ENCODE assay signal across 12 cellular contexts in genomic region chr16:61887903-61888302, GRCh38.
A peak's percentile ranks its signal among the peaks of the same experiment; 100 is the strongest.
DNase-seq lines count a peak whose midpoint lies in the region; ATAC-seq and TF ChIP-seq lines count a peak whose summit lies in the region.
"Had no signal": no experiment of that assay in that cellular context is flagged by ENCODE, and none has a peak within 500 bp of the region (broad histone marks: within the 10 kb centered on the region; RNA-seq: fewer than 3 reads in every experiment).

No MANE protein-coding gene starts in this region.

- no peak overlapping the region for H3K4me3 ChIP-seq in astrocyte of the spinal cord (ENCODE audit: low read depth, low read length)
- H3K4me3 ChIP-seq in mesodermal cell (ENCODE audit: extremely low read depth, insufficient read depth, low read length, poor library complexity, severe bottlenecking): no peak overlapping the region
- H3K4me3 ChIP-seq: colonic mucosa had no signal

- H3K4me1 ChIP-seq in mesodermal cell (ENCODE audit: control insufficient read depth, insufficient read depth, low read length, poor library complexity, severe bottlenecking): peaks cover 11% of the 10 kb centered on the region
- H3K4me1 ChIP-seq: colonic mucosa had no signal

- peaks cover 5% of the 10 kb centered on the region for H3K9me3 ChIP-seq in mesodermal cell (ENCODE audit: control insufficient read depth, low read length)
- H3K9me3 ChIP-seq: colonic mucosa had no signal

- no peak for ATAC-seq in GM18520 (IDR thresholded peaks at IDR 0.05; ENCODE audit: unreplicated experiment)

- TF ChIP-seq CTCF in astrocyte of the spinal cord (IDR thresholded peaks at IDR 0.05; ENCODE audit: low read depth, low read length): no peak

- H3K36me3 ChIP-seq in mesodermal cell (ENCODE audit: control insufficient read depth, insufficient read depth, low read length): peaks cover 6% of the 10 kb centered on the region
- H3K36me3 ChIP-seq: colonic mucosa had no signal

- WGBS in mesodermal cell (ENCODE audit: insufficient coverage in 2 of 2), 2 experiments: 39 to 73% methylated on average over 2 to 3 of the region's 4 CpGs

- DNase-seq in EL (peak; percentile 80), Kasumi-1 (lab: John Stamatoyannopoulos, UW) (peak; percentile 84 to 90), astrocyte of the spinal cord (ENCODE audit: low read depth, low spot score) (peak; percentile 54), COLO829 (ENCODE audit: low spot score) (no peak), NCI-H2196 (lab: John Stamatoyannopoulos, UW; ENCODE audit: unreplicated experiment) (no peak)
- no peak for DNase-seq in effector CD4-positive, alpha-beta T cell
- DNase-seq: activated CD8-positive, alpha-beta memory T cell treated with anti-CD3 and anti-CD28 coated beads, Interleukin-2, amount 50 U/mL, for 4 hours; colonic mucosa; IMR-90 had no signal

- peak overlapping the region; percentile 83 for H3K27ac ChIP-seq in mesodermal cell (ENCODE audit: low read depth, low read length, severe bottlenecking)
- H3K27ac ChIP-seq: colonic mucosa, RWPE1 had no signal

- in situ Hi-C loops in astrocyte of the spinal cord (cut with HindIII; ENCODE audit: low sequenced_read_pairs): no loop called here

Comparison
In these comparisons a context has a peak if more than half of its experiments do, and no peak if none do; other contexts are left out.
1. DNase-seq: peak in EL (single experiment), Kasumi-1 (2 of 2) and astrocyte of the spinal cord (single experiment); none in COLO829 (single experiment), effector CD4-positive, alpha-beta T cell (single experiment) and NCI-H2196 (single experiment).